ENCODE assay signal across 17 cellular contexts in genomic region chr12:65779091-65779642, GRCh38. TPM values are rescaled to one million over a fixed set of nuclear protein-coding genes. Genes with fewer than 3 reads are reported as not detected.
DNase-seq lines count a peak whose midpoint lies in the region; ATAC-seq and TF ChIP-seq lines count a peak whose summit lies in the region.
"Had no signal": no experiment of that assay in that cellular context is flagged by ENCODE, and none has a peak within 500 bp of the region (broad histone marks: within the 10 kb centered on the region; RNA-seq: fewer than 3 reads in every experiment).

No MANE protein-coding gene starts in this region.

- H3K4me3 Mint-ChIP-seq in endodermal cell = no peak overlapping the region
- no peak overlapping the region for H3K4me3 Mint-ChIP-seq in activated T-helper 17 cell treated with anti-CD3 and anti-CD28 coated beads, Interleukin-2, amount 50 U/mL, for 72 hours

- H3K27me3 Mint-ChIP-seq in endodermal cell (ENCODE audit: insufficient read depth) = no peaks in the 10 kb centered on the region
- H3K27me3 Mint-ChIP-seq in activated T-helper 17 cell treated with anti-CD3 and anti-CD28 coated beads, Interleukin-2, amount 50 U/mL, for 72 hours = peaks cover 11% of the 10 kb centered on the region

- no peak overlapping the region for H3K27ac ChIP-seq in endodermal cell (ENCODE audit: low read depth, low read length)
- H3K27ac ChIP-seq: BLaER1, right atrium auricular region, uterus had no signal

- DNase-seq in Caki2 (ENCODE audit: low read depth) = peak; percentile 62
- peak; percentile 63 for DNase-seq in M059J (ENCODE audit: low read depth)
- DNase-seq in endodermal cell = no peak
- DNase-seq in kidney tubule cell (ENCODE audit: low spot score) = peak; percentile 78
- DNase-seq in NK-92 treated with Interleukin-12 subunit alpha and Interleukin-12 subunit beta, amount 100 ng/mL, for 24 hours (lab: John Stamatoyannopoulos, UW) = no peak
- no peak for DNase-seq in NCI-H446 (lab: John Stamatoyannopoulos, UW)
- DNase-seq: activated CD4-positive, alpha-beta T cell treated with anti-CD3 and anti-CD28 coated beads, Interleukin-2, amount 50 U/mL, for 48 hours; activated naive CD4-positive, alpha-beta T cell; effector CD4-positive, alpha-beta T cell; KBM-7; left colon; NCI-H345; uterus had no signal

- peak overlapping the region; percentile 32 for H3K27ac Mint-ChIP-seq in endodermal cell
- no peak overlapping the region for H3K27ac Mint-ChIP-seq in activated T-helper 17 cell treated with anti-CD3 and anti-CD28 coated beads, Interleukin-2, amount 50 U/mL, for 72 hours

- H3K9ac ChIP-seq in endodermal cell (ENCODE audit: extremely low read depth, low read length, poor library complexity, severe bottlenecking) = no peak overlapping the region
- H3K9ac ChIP-seq: BLaER1 had no signal

- H3K36me3 ChIP-seq in endodermal cell (ENCODE audit: control insufficient read depth, insufficient read depth, low read length) = no peaks in the 10 kb centered on the region
- H3K36me3 ChIP-seq: BLaER1, right atrium auricular region, uterus had no signal

- in situ Hi-C loops in Caki2 (cut with HindIII; ENCODE audit: low pct_unique_long_range_greater_than_20kb, low sequenced_read_pairs) = no loop called here

- no peak overlapping the region for H3K4me3 ChIP-seq in endodermal cell (ENCODE audit: low read length)
- H3K4me3 ChIP-seq: BLaER1, right atrium auricular region, uterus had no signal

- H3K9me3 ChIP-seq in endodermal cell (ENCODE audit: control insufficient read depth, low read length) = peaks cover 30% of the 10 kb centered on the region
- H3K9me3 ChIP-seq: BLaER1, right atrium auricular region, uterus had no signal

- no peak for ATAC-seq in HG02642 (IDR thresholded peaks at IDR 0.05; ENCODE audit: poor library complexity, unreplicated experiment)
- ATAC-seq in activated T-helper 17 cell treated with anti-CD3 and anti-CD28 coated beads, Interleukin-2, amount 50 U/mL, for 72 hours (replicated peaks) = no peak
- ATAC-seq: left colon had no signal

- H3K36me3 Mint-ChIP-seq in endodermal cell (ENCODE audit: low read depth) = peaks cover 5% of the 10 kb centered on the region
- H3K36me3 Mint-ChIP-seq in activated T-helper 17 cell treated with anti-CD3 and anti-CD28 coated beads, Interleukin-2, amount 50 U/mL, for 72 hours (ENCODE audit: low read depth) = no peaks in the 10 kb centered on the region

- H3K4me1 ChIP-seq in endodermal cell (ENCODE audit: control insufficient read depth, insufficient read depth, low read length) = peaks cover 4% of the 10 kb centered on the region
- H3K4me1 ChIP-seq: BLaER1, right atrium auricular region, uterus had no signal

- no peak for TF ChIP-seq CTCF in endodermal cell (conservative IDR thresholded peaks at IDR 0.05)

- no peaks in the 10 kb centered on the region for H3K27me3 ChIP-seq in endodermal cell (ENCODE audit: control insufficient read depth, insufficient read depth, low read length, poor library complexity, severe bottlenecking)
- H3K27me3 ChIP-seq: BLaER1, right atrium auricular region had no signal

- H3K9me3 Mint-ChIP-seq in endodermal cell = peaks cover 22% of the 10 kb centered on the region
- H3K9me3 Mint-ChIP-seq in activated T-helper 17 cell treated with anti-CD3 and anti-CD28 coated beads, Interleukin-2, amount 50 U/mL, for 72 hours = peaks cover 3% of the 10 kb centered on the region

- H3K4me1 Mint-ChIP-seq in endodermal cell = peaks cover 12% of the 10 kb centered on the region
- no peaks in the 10 kb centered on the region for H3K4me1 Mint-ChIP-seq in activated T-helper 17 cell treated with anti-CD3 and anti-CD28 coated beads, Interleukin-2, amount 50 U/mL, for 72 hours

RNA-seq across cellular contexts. Expression of gene HMGA2, which starts 45.1 kb away (rescaled TPM):
- 49.5 and 51.5 TPM in 2 replicates for total RNA-seq in Caki2 (2014; rRNA removed; shearing (Covaris generic); ENCODE audit: low replicate concordance)
- 7.3 and 8.2 TPM in 2 replicates for total RNA-seq in M059J (2014; rRNA removed; shearing (Covaris generic))
- total RNA-seq in endodermal cell = 100 to 1,000 TPM; 101 to 119 TPM
- 267 TPM for polyA plus RNA-seq in endodermal cell (2013, experiment 1 of 2)
- polyA plus RNA-seq in endodermal cell (2013, experiment 2 of 2) = 307 TPM
- total RNA-seq in activated T-helper 17 cell treated with anti-CD3 and anti-CD28 coated beads, Interleukin-2, amount 50 U/mL, for 72 hours = not detected
- total RNA-seq: right atrium auricular region had no signal

Comparison
In these comparisons a context has a peak if more than half of its experiments do, and no peak if none do; other contexts are left out.
1. DNase-seq: peak in Caki2 (single experiment), M059J (single experiment) and kidney tubule cell (single experiment); none in endodermal cell (single experiment), NK-92 treated with Interleukin-12 subunit alpha and Interleukin-12 subunit beta, amount 100 ng/mL, for 24 hours (single experiment) and NCI-H446 (0 of 2).